In the genomic region with DNA sequence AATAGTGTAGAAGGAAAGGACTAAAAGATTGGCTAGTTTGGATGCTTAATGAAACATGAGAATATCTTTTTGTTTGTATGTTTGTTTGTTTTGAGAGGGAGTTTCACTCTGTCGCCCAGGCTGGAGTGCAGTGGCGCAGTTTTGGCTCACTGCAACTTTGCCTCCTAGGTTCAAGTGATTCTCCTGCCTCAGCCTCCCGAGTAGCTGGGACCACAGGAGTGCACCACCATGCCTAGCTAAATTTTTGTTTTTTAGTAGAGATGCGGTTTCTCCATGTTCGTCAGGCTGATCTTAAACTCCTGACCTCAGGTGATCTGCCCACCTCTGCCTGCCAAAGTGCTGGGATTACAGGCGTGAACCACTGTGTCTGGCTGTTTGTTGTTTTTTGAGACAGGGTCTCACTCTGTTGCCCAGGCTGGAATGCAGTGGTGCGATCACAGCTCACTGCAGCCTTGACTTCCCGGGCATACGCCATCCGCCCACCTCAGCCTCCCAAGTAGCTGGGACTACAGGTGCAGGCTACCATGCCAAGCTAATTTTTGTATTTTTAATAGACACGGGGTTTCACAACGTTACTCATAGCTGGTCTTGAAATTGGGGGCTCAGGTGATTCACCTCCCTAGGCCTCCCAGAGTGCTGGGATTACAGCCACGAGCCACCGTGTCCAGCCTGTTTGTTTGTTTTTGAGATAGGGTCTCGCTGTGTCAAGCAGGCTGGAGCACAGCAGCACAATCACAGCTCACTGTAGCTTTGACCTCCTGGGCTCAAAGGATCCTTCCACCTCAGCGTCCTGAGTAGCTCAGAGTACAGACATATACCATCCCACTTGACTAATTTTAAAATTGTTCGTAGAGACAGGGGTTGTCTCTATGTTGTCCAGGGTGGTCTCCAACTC, we compare ENCODE assay signal across 10 cellular contexts.
"Had no signal": no experiment of that assay in that cellular context is flagged by ENCODE, and none has a peak within 500 bp of the region (broad histone marks: within the 10 kb centered on the region; RNA-seq: fewer than 3 reads in every experiment).

No MANE protein-coding gene starts in this region.

- H3K9me3 ChIP-seq: heart left ventricle, left lung, pancreas, tibial artery had no signal

- ATAC-seq: activated naive CD8-positive, alpha-beta T cell treated with anti-CD3 and anti-CD28 coated beads, Interleukin-2, amount 50 U/mL, for 24 hours; heart left ventricle; left lung; pancreas had no signal

- H3K4me3 Mint-ChIP-seq: activated naive CD8-positive, alpha-beta T cell treated with anti-CD3 and anti-CD28 coated beads, Interleukin-2, amount 50 U/mL, for 24 hours; memory B cell had no signal

- H3K4me3 ChIP-seq: cardiac muscle cell, heart left ventricle, left lung, pancreas, tibial artery had no signal

- H3K27ac ChIP-seq: cardiac muscle cell, heart left ventricle, left lung, pancreas, tibial artery had no signal

- H3K27ac Mint-ChIP-seq: activated naive CD8-positive, alpha-beta T cell treated with anti-CD3 and anti-CD28 coated beads, Interleukin-2, amount 50 U/mL, for 24 hours; memory B cell had no signal

- H3K27me3 Mint-ChIP-seq: activated naive CD8-positive, alpha-beta T cell treated with anti-CD3 and anti-CD28 coated beads, Interleukin-2, amount 50 U/mL, for 24 hours; memory B cell had no signal

- H3K4me1 ChIP-seq: heart left ventricle, left lung, pancreas, tibial artery had no signal

- H3K36me3 ChIP-seq: cardiac muscle cell, heart left ventricle, left lung, pancreas, tibial artery had no signal

- H3K27me3 ChIP-seq: cardiac muscle cell, heart left ventricle, left lung, pancreas, tibial artery had no signal

- H3K4me1 Mint-ChIP-seq: activated naive CD8-positive, alpha-beta T cell treated with anti-CD3 and anti-CD28 coated beads, Interleukin-2, amount 50 U/mL, for 24 hours; memory B cell had no signal

- DNase-seq: activated effector memory CD4-positive, alpha-beta T cell treated with Interleukin-2 at 50 U/mL for 16 hours; activated naive CD8-positive, alpha-beta T cell treated with anti-CD3 and anti-CD28 coated beads, Interleukin-2, amount 50 U/mL, for 24 hours; heart left ventricle; left lung; pancreas; stimulated activated CD4-positive, alpha-beta T cell treated with anti-CD3 and anti-CD28 coated beads, Interleukin-15, amount 100 ng/mL, for 24 hours; stimulated activated CD4-positive, alpha-beta T cell treated with anti-CD3 and anti-CD28 coated beads, Interleukin-4, amount 100 ng/mL, for 4 hours; tibial artery had no signal

- H3K36me3 Mint-ChIP-seq: memory B cell had no signal
